In the genomic region with DNA sequence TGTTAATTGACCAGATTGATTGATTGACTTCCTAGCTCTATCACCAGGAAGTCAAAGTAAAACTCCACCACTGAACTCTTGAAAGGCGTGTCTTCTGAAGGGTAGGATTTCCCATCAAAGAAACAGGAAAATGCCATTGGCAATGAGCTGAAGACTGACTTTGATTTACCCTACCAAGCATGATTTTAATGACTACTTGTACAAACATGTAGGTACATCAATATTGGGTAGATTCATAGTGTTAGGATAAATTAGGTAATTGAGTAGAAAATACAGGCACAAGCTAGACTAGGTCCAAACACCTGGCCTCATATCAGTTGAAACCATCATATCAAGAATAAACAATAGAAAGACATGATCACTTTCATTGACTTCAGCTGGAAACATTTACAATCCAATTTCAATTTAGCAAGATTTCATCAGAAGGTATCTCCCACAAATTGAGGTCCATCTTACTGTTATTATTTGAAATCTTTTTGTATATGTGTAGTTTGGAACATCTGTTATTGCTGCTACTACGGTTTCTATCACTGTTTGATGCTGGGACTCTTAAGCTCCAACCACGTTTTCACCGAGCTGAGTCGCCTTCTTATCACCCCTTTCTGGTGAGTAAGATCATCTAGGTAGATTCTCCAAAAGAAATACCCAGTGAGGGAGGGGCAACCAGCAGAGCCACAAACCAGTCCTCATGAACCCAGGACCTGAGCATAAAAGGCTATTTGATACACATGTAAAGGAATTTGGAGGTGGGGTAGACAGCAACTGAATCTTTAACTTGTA, we compare ENCODE assay signal across 1 cellular context.
TF ChIP-seq lines count a peak whose summit lies in the region.

No MANE protein-coding gene starts in this region.

TF ChIP-seq in GM23338, 12 proteins besides CTCF, POLR2A, EP300 and RAD21:
- TF ChIP-seq, protein P1, sequence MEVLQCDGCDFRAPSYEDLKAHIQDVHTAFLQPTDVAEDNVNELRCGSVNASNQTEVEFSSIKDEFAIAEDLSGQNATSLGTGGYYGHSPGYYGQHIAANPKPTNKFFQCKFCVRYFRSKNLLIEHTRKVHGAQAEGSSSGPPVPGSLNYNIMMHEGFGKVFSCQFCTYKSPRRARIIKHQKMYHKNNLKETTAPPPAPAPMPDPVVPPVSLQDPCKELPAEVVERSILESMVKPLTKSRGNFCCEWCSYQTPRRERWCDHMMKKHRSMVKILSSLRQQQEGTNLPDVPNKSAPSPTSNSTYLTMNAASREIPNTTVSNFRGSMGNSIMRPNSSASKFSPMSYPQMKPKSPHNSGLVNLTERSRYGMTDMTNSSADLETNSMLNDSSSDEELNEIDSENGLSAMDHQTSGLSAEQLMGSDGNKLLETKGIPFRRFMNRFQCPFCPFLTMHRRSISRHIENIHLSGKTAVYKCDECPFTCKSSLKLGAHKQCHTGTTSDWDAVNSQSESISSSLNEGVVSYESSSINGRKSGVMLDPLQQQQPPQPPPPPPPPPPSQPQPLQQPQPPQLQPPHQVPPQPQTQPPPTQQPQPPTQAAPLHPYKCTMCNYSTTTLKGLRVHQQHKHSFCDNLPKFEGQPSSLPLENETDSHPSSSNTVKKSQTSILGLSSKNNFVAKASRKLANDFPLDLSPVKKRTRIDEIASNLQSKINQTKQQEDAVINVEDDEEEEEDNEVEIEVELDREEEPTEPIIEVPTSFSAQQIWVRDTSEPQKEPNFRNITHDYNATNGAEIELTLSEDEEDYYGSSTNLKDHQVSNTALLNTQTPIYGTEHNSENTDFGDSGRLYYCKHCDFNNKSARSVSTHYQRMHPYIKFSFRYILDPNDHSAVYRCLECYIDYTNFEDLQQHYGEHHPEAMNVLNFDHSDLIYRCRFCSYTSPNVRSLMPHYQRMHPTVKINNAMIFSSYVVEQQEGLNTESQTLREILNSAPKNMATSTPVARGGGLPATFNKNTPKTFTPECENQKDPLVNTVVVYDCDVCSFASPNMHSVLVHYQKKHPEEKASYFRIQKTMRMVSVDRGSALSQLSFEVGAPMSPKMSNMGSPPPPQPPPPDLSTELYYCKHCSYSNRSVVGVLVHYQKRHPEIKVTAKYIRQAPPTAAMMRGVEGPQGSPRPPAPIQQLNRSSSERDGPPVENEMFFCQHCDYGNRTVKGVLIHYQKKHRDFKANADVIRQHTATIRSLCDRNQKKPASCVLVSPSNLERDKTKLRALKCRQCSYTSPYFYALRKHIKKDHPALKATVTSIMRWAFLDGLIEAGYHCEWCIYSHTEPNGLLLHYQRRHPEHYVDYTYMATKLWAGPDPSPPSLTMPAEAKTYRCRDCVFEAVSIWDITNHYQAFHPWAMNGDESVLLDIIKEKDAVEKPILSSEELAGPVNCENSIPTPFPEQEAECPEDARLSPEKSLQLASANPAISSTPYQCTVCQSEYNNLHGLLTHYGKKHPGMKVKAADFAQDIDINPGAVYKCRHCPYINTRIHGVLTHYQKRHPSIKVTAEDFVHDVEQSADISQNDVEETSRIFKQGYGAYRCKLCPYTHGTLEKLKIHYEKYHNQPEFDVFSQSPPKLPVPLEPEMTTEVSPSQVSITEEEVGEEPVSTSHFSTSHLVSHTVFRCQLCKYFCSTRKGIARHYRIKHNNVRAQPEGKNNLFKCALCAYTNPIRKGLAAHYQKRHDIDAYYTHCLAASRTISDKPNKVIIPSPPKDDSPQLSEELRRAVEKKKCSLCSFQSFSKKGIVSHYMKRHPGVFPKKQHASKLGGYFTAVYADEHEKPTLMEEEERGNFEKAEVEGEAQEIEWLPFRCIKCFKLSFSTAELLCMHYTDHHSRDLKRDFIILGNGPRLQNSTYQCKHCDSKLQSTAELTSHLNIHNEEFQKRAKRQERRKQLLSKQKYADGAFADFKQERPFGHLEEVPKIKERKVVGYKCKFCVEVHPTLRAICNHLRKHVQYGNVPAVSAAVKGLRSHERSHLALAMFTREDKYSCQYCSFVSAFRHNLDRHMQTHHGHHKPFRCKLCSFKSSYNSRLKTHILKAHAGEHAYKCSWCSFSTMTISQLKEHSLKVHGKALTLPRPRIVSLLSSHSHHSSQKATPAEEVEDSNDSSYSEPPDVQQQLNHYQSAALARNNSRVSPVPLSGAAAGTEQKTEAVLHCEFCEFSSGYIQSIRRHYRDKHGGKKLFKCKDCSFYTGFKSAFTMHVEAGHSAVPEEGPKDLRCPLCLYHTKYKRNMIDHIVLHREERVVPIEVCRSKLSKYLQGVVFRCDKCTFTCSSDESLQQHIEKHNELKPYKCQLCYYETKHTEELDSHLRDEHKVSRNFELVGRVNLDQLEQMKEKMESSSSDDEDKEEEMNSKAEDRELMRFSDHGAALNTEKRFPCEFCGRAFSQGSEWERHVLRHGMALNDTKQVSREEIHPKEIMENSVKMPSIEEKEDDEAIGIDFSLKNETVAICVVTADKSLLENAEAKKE (CRISPR knock-in tag; IDR thresholded peaks at IDR 0.05) = no peak
